Comparison of ENCODE assay signal across 1 cellular context in genomic region chr12:124509676-124510300, GRCh38.
A peak's percentile ranks its signal among the peaks of the same experiment; 100 is the strongest.
TF ChIP-seq lines count a peak whose summit lies in the region.

No MANE protein-coding gene starts in this region.

TF ChIP-seq in HepG2, 621 proteins besides CTCF, POLR2A, EP300 and RAD21 (continued from another document and continues in another):
- TF ChIP-seq ZNF598 (CRISPR knock-in tag; IDR thresholded peaks at IDR 0.05; ENCODE audit: borderline replicate concordance) (no peak), ZSCAN30 (CRISPR knock-in tag; IDR thresholded peaks at IDR 0.05) (no peak), ZBTB7A (CRISPR knock-in tag; IDR thresholded peaks at IDR 0.05) (no peak), ZNF792 (CRISPR knock-in tag; IDR thresholded peaks at IDR 0.05) (0 out of 2 replicates have a peak, but pooled peaks have one; percentile 25), MAX (IDR thresholded peaks at IDR 0.05) (peak; percentile 78), RFX5 (IDR thresholded peaks at IDR 0.05; ENCODE audit: low read depth, low read length) (no peak), ZNF574 (CRISPR knock-in tag; IDR thresholded peaks at IDR 0.05) (no peak), HNRNPH1 (optimal IDR thresholded peaks at IDR 0.05; ENCODE audit: low read depth, low read length) (no peak), U2AF2 (IDR thresholded peaks at IDR 0.05; ENCODE audit: low read depth, low read length) (no peak), MYC (CRISPR knock-in tag; IDR thresholded peaks at IDR 0.05; ENCODE audit: borderline replicate concordance) (peak; percentile 71; the same call in 1 of the 2 replicates), MTF1 (CRISPR knock-in tag; IDR thresholded peaks at IDR 0.05) (no peak), ZSCAN9 (CRISPR knock-in tag; IDR thresholded peaks at IDR 0.05; ENCODE audit: borderline replicate concordance) (no peak), ZNF30 (CRISPR knock-in tag; IDR thresholded peaks at IDR 0.05) (no peak), ZNF280B (CRISPR knock-in tag; IDR thresholded peaks at IDR 0.05; ENCODE audit: borderline replicate concordance) (no peak), ARID2 (CRISPR knock-in tag; IDR thresholded peaks at IDR 0.05; ENCODE audit: borderline replicate concordance) (no peak), ZFYVE20 (CRISPR knock-in tag; IDR thresholded peaks at IDR 0.05; ENCODE audit: borderline replicate concordance, low read depth) (no peak), PCBP2 (optimal IDR thresholded peaks at IDR 0.05; ENCODE audit: low read depth, low read length, poor library complexity, severe bottlenecking) (no peak), ZNF510 (CRISPR knock-in tag; IDR thresholded peaks at IDR 0.05; ENCODE audit: low read depth) (no peak), ZNF782 (CRISPR knock-in tag; IDR thresholded peaks at IDR 0.05; ENCODE audit: borderline replicate concordance) (no peak), ZNF281 (CRISPR knock-in tag; IDR thresholded peaks at IDR 0.05; ENCODE audit: borderline replicate concordance) (peak; percentile 46; the same call in 1 of the 2 replicates), ZNF703 (CRISPR knock-in tag; IDR thresholded peaks at IDR 0.05; ENCODE audit: borderline replicate concordance) (no peak), HDAC2 (CRISPR knock-in tag; IDR thresholded peaks at IDR 0.05) (no peak; the same call in 1 of the 2 replicates), SOX6 (IDR thresholded peaks at IDR 0.05) (no peak), SOX6 (CRISPR knock-in tag; IDR thresholded peaks at IDR 0.05) (peak; percentile 51), REPIN1 (CRISPR knock-in tag; IDR thresholded peaks at IDR 0.05; ENCODE audit: borderline replicate concordance, low read depth) (no peak), ZUFSP (CRISPR knock-in tag; IDR thresholded peaks at IDR 0.05; ENCODE audit: borderline replicate concordance) (no peak), EEA1 (CRISPR knock-in tag; IDR thresholded peaks at IDR 0.05; ENCODE audit: borderline replicate concordance) (no peak), SRF (IDR thresholded peaks at IDR 0.05; ENCODE audit: low read depth, low read length) (no peak), FOXJ3 (CRISPR knock-in tag; IDR thresholded peaks at IDR 0.05; ENCODE audit: borderline replicate concordance) (no peak), SOX5 (CRISPR knock-in tag; IDR thresholded peaks at IDR 0.05; ENCODE audit: borderline replicate concordance) (peak; percentile 10; the same call in 1 of the 2 replicates), ZNF235 (CRISPR knock-in tag; IDR thresholded peaks at IDR 0.05; ENCODE audit: borderline replicate concordance) (no peak)
- TF ChIP-seq, protein P1, sequence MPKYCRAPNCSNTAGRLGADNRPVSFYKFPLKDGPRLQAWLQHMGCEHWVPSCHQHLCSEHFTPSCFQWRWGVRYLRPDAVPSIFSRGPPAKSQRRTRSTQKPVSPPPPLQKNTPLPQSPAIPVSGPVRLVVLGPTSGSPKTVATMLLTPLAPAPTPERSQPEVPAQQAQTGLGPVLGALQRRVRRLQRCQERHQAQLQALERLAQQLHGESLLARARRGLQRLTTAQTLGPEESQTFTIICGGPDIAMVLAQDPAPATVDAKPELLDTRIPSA (CRISPR knock-in tag; IDR thresholded peaks at IDR 0.05; ENCODE audit: borderline replicate concordance) = no peak
- TF ChIP-seq, protein P2, sequence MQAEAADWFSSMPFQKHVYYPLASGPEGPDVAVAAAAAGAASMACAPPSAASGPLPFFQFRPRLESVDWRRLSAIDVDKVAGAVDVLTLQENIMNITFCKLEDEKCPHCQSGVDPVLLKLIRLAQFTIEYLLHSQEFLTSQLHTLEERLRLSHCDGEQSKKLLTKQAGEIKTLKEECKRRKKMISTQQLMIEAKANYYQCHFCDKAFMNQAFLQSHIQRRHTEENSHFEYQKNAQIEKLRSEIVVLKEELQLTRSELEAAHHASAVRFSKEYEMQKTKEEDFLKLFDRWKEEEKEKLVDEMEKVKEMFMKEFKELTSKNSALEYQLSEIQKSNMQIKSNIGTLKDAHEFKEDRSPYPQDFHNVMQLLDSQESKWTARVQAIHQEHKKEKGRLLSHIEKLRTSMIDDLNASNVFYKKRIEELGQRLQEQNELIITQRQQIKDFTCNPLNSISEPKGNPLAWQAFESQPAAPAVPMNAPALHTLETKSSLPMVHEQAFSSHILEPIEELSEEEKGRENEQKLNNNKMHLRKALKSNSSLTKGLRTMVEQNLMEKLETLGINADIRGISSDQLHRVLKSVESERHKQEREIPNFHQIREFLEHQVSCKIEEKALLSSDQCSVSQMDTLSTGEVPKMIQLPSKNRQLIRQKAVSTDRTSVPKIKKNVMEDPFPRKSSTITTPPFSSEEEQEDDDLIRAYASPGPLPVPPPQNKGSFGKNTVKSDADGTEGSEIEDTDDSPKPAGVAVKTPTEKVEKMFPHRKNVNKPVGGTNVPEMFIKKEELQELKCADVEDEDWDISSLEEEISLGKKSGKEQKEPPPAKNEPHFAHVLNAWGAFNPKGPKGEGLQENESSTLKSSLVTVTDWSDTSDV (CRISPR knock-in tag; IDR thresholded peaks at IDR 0.05) = no peak
- TF ChIP-seq, protein P3, sequence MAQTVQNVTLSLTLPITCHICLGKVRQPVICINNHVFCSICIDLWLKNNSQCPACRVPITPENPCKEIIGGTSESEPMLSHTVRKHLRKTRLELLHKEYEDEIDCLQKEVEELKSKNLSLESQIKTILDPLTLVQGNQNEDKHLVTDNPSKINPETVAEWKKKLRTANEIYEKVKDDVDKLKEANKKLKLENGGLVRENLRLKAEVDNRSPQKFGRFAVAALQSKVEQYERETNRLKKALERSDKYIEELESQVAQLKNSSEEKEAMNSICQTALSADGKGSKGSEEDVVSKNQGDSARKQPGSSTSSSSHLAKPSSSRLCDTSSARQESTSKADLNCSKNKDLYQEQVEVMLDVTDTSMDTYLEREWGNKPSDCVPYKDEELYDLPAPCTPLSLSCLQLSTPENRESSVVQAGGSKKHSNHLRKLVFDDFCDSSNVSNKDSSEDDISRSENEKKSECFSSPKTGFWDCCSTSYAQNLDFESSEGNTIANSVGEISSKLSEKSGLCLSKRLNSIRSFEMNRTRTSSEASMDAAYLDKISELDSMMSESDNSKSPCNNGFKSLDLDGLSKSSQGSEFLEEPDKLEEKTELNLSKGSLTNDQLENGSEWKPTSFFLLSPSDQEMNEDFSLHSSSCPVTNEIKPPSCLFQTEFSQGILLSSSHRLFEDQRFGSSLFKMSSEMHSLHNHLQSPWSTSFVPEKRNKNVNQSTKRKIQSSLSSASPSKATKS (CRISPR knock-in tag; IDR thresholded peaks at IDR 0.05) = no peak
- TF ChIP-seq, protein P4, sequence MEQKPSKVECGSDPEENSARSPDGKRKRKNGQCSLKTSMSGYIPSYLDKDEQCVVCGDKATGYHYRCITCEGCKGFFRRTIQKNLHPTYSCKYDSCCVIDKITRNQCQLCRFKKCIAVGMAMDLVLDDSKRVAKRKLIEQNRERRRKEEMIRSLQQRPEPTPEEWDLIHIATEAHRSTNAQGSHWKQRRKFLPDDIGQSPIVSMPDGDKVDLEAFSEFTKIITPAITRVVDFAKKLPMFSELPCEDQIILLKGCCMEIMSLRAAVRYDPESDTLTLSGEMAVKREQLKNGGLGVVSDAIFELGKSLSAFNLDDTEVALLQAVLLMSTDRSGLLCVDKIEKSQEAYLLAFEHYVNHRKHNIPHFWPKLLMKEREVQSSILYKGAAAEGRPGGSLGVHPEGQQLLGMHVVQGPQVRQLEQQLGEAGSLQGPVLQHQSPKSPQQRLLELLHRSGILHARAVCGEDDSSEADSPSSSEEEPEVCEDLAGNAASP (CRISPR knock-in tag; IDR thresholded peaks at IDR 0.05; ENCODE audit: borderline replicate concordance) = no peak; the same call in 1 of the 2 replicates
- TF ChIP-seq, protein P5, sequence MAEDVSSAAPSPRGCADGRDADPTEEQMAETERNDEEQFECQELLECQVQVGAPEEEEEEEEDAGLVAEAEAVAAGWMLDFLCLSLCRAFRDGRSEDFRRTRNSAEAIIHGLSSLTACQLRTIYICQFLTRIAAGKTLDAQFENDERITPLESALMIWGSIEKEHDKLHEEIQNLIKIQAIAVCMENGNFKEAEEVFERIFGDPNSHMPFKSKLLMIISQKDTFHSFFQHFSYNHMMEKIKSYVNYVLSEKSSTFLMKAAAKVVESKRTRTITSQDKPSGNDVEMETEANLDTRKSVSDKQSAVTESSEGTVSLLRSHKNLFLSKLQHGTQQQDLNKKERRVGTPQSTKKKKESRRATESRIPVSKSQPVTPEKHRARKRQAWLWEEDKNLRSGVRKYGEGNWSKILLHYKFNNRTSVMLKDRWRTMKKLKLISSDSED (CRISPR knock-in tag; IDR thresholded peaks at IDR 0.05) = no peak
- TF ChIP-seq, protein P6, sequence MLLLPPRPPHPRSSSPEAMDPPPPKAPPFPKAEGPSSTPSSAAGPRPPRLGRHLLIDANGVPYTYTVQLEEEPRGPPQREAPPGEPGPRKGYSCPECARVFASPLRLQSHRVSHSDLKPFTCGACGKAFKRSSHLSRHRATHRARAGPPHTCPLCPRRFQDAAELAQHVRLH (CRISPR knock-in tag; IDR thresholded peaks at IDR 0.05; ENCODE audit: borderline replicate concordance, low read depth) = no peak
- TF ChIP-seq, protein P7, sequence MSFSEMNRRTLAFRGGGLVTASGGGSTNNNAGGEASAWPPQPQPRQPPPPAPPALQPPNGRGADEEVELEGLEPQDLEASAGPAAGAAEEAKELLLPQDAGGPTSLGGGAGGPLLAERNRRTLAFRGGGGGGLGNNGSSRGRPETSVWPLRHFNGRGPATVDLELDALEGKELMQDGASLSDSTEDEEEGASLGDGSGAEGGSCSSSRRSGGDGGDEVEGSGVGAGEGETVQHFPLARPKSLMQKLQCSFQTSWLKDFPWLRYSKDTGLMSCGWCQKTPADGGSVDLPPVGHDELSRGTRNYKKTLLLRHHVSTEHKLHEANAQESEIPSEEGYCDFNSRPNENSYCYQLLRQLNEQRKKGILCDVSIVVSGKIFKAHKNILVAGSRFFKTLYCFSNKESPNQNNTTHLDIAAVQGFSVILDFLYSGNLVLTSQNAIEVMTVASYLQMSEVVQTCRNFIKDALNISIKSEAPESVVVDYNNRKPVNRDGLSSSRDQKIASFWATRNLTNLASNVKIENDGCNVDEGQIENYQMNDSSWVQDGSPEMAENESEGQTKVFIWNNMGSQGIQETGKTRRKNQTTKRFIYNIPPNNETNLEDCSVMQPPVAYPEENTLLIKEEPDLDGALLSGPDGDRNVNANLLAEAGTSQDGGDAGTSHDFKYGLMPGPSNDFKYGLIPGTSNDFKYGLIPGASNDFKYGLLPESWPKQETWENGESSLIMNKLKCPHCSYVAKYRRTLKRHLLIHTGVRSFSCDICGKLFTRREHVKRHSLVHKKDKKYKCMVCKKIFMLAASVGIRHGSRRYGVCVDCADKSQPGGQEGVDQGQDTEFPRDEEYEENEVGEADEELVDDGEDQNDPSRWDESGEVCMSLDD (CRISPR knock-in tag; IDR thresholded peaks at IDR 0.05; ENCODE audit: borderline replicate concordance) = no peak
